Comparison of ENCODE assay signal across 1 cellular context in the genomic region with DNA sequence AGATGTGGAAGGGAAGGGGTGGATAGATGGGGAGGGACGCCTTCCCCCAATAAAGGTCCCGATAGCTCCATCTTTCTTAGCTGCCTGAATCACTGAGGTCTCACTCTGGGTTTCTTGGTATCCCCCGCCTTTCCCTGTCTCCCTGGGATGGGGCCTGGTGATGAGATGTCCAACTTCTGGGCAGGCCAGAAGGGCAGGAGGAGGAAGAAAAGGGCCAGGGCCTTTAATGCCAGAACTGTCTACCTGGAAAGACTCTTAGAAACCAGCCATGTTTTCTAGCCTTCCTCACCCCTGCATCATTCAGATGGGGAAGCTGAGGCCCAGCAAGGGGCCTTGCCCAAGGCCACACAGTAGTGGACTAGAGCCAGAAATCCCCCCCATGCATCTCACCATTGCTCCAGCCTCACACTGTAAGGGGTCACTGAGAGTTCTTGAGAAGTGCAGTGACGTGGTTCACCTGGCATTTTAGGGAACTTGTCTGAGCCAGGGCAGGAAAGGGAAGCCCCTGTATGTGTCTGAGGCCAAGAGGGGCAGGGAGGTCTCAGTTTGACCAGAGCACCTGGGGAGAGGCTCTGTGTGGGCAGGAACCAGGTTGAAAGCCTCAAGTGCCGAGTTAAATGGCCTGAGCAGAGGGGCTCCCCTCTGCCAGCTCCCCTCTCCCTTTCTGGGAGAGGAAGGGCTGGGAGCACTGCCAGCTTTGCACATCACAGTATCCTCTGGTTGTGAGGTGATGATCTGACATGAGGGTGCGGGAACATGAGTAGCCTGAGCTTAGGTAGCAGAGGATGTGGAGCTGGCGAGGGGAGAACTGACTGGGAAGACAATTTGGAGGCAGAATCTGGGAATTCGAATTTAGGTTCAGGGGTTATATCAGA.
TF ChIP-seq lines count a peak whose summit lies in the region.

No MANE protein-coding gene starts in this region.

TF ChIP-seq in GM12878, 131 proteins besides CTCF, POLR2A, EP300 and RAD21 (continues in another document):
- TF ChIP-seq CREM (IDR thresholded peaks at IDR 0.05; ENCODE audit: low read depth) (0 out of 2 replicates have a peak, but pooled peaks have one; percentile 45), SREBF1 (IDR thresholded peaks at IDR 0.05; ENCODE audit: low read length) (no peak), RCOR1 (conservative IDR thresholded peaks at IDR 0.05; ENCODE audit: low read depth, low read length) (no peak), YBX1 (IDR thresholded peaks at IDR 0.05) (no peak), ETV6 (conservative IDR thresholded peaks at IDR 0.05 in 1 of 2, IDR thresholded peaks at IDR 0.05 in 1 of 2; ENCODE audit: borderline replicate concordance in 1 of 2, low read depth in 1 of 2) (no peak), PAX5 (IDR thresholded peaks at IDR 0.05; ENCODE audit: borderline replicate concordance, low read depth, low read length) (0 out of 2 replicates have a peak, but pooled peaks have one; percentile 14), HDGF (IDR thresholded peaks at IDR 0.05) (no peak), ATF3 (IDR thresholded peaks at IDR 0.05; ENCODE audit: borderline replicate concordance, extremely low read depth, low read depth, low read length) (no peak), NRF1 (conservative IDR thresholded peaks at IDR 0.05; ENCODE audit: low read depth, low read length) (no peak), POLR2AphosphoS5 (IDR thresholded peaks at IDR 0.05; ENCODE audit: low read length) (no peak), SREBF2 (IDR thresholded peaks at IDR 0.05; ENCODE audit: low read length) (no peak), ZNF622 (IDR thresholded peaks at IDR 0.05) (no peak), ELK1 (IDR thresholded peaks at IDR 0.05; ENCODE audit: low read depth, low read length) (no peak), JUND (IDR thresholded peaks at IDR 0.05; ENCODE audit: low read depth, low read length) (no peak), POU2F2 (IDR thresholded peaks at IDR 0.05; ENCODE audit: borderline replicate concordance, low read depth, low read length) (0 out of 3 replicates have a peak, but pooled peaks have one; percentile 30), STAT1 (conservative IDR thresholded peaks at IDR 0.05) (no peak), LARP7 (IDR thresholded peaks at IDR 0.05) (no peak), KDM1A (IDR thresholded peaks at IDR 0.05; ENCODE audit: borderline replicate concordance) (no peak), EED (IDR thresholded peaks at IDR 0.05; ENCODE audit: low read depth) (peak; percentile 30; the same call in 1 of the 2 replicates), SP1 (IDR thresholded peaks at IDR 0.05; ENCODE audit: low read depth, low read length) (peak; percentile 19), ZSCAN29 (IDR thresholded peaks at IDR 0.05) (no peak), RELA (IDR thresholded peaks at IDR 0.05; ENCODE audit: borderline replicate concordance, partially characterized antibody) (no peak), CREB1 (IDR thresholded peaks at IDR 0.05; ENCODE audit: low read depth) (no peak), SIN3A (IDR thresholded peaks at IDR 0.05; ENCODE audit: low read depth, low read length) (no peak), IKZF2 (IDR thresholded peaks at IDR 0.05) (peak; percentile 49 to 59; a peak in 3 of 4 replicates), TCF12 (IDR thresholded peaks at IDR 0.05; ENCODE audit: low read depth, low read length) (0 out of 2 replicates have a peak, but pooled peaks have one; percentile 47), SUPT20H (IDR thresholded peaks at IDR 0.05; ENCODE audit: borderline replicate concordance, control insufficient read depth, low read depth, low read length) (no peak), NBN (IDR thresholded peaks at IDR 0.05) (no peak), NR2F1 (conservative IDR thresholded peaks at IDR 0.05) (peak; percentile 65), ASH2L (IDR thresholded peaks at IDR 0.05; ENCODE audit: borderline replicate concordance, low read depth) (no peak), RBBP5 (conservative IDR thresholded peaks at IDR 0.05) (no peak), REST (IDR thresholded peaks at IDR 0.05; ENCODE audit: low read depth, low read length) (no peak), NFXL1 (IDR thresholded peaks at IDR 0.05; ENCODE audit: borderline replicate concordance) (no peak), SUZ12 (IDR thresholded peaks at IDR 0.05; ENCODE audit: unreplicated experiment) (no peak), ZNF384 (IDR thresholded peaks at IDR 0.05; ENCODE audit: borderline replicate concordance, low read depth, low read length) (no peak), TBL1XR1 (IDR thresholded peaks at IDR 0.05; ENCODE audit: low read depth, low read length) (no peak)
- TF ChIP-seq, protein P1, sequence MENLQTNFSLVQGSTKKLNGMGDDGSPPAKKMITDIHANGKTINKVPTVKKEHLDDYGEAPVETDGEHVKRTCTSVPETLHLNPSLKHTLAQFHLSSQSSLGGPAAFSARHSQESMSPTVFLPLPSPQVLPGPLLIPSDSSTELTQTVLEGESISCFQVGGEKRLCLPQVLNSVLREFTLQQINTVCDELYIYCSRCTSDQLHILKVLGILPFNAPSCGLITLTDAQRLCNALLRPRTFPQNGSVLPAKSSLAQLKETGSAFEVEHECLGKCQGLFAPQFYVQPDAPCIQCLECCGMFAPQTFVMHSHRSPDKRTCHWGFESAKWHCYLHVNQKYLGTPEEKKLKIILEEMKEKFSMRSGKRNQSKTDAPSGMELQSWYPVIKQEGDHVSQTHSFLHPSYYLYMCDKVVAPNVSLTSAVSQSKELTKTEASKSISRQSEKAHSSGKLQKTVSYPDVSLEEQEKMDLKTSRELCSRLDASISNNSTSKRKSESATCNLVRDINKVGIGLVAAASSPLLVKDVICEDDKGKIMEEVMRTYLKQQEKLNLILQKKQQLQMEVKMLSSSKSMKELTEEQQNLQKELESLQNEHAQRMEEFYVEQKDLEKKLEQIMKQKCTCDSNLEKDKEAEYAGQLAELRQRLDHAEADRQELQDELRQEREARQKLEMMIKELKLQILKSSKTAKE (IDR thresholded peaks at IDR 0.05; ENCODE audit: low read depth, poor library complexity, severe bottlenecking) = peak; percentile 51
- TF ChIP-seq, protein P2, sequence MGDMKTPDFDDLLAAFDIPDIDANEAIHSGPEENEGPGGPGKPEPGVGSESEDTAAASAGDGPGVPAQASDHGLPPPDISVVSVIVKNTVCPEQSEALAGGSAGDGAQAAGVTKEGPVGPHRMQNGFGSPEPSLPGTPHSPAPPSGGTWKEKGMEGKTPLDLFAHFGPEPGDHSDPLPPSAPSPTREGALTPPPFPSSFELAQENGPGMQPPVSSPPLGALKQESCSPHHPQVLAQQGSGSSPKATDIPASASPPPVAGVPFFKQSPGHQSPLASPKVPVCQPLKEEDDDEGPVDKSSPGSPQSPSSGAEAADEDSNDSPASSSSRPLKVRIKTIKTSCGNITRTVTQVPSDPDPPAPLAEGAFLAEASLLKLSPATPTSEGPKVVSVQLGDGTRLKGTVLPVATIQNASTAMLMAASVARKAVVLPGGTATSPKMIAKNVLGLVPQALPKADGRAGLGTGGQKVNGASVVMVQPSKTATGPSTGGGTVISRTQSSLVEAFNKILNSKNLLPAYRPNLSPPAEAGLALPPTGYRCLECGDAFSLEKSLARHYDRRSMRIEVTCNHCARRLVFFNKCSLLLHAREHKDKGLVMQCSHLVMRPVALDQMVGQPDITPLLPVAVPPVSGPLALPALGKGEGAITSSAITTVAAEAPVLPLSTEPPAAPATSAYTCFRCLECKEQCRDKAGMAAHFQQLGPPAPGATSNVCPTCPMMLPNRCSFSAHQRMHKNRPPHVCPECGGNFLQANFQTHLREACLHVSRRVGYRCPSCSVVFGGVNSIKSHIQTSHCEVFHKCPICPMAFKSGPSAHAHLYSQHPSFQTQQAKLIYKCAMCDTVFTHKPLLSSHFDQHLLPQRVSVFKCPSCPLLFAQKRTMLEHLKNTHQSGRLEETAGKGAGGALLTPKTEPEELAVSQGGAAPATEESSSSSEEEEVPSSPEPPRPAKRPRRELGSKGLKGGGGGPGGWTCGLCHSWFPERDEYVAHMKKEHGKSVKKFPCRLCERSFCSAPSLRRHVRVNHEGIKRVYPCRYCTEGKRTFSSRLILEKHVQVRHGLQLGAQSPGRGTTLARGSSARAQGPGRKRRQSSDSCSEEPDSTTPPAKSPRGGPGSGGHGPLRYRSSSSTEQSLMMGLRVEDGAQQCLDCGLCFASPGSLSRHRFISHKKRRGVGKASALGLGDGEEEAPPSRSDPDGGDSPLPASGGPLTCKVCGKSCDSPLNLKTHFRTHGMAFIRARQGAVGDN (IDR thresholded peaks at IDR 0.05) = peak; percentile 57; the same call in 1 of the 2 replicates
- TF ChIP-seq, protein P3, sequence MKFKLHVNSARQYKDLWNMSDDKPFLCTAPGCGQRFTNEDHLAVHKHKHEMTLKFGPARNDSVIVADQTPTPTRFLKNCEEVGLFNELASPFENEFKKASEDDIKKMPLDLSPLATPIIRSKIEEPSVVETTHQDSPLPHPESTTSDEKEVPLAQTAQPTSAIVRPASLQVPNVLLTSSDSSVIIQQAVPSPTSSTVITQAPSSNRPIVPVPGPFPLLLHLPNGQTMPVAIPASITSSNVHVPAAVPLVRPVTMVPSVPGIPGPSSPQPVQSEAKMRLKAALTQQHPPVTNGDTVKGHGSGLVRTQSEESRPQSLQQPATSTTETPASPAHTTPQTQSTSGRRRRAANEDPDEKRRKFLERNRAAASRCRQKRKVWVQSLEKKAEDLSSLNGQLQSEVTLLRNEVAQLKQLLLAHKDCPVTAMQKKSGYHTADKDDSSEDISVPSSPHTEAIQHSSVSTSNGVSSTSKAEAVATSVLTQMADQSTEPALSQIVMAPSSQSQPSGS (IDR thresholded peaks at IDR 0.05; ENCODE audit: low read length) = no peak
- TF ChIP-seq, protein P4, sequence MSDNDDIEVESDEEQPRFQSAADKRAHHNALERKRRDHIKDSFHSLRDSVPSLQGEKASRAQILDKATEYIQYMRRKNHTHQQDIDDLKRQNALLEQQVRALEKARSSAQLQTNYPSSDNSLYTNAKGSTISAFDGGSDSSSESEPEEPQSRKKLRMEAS (IDR thresholded peaks at IDR 0.05; ENCODE audit: low read depth, low read length) = no peak
- TF ChIP-seq, protein P5, sequence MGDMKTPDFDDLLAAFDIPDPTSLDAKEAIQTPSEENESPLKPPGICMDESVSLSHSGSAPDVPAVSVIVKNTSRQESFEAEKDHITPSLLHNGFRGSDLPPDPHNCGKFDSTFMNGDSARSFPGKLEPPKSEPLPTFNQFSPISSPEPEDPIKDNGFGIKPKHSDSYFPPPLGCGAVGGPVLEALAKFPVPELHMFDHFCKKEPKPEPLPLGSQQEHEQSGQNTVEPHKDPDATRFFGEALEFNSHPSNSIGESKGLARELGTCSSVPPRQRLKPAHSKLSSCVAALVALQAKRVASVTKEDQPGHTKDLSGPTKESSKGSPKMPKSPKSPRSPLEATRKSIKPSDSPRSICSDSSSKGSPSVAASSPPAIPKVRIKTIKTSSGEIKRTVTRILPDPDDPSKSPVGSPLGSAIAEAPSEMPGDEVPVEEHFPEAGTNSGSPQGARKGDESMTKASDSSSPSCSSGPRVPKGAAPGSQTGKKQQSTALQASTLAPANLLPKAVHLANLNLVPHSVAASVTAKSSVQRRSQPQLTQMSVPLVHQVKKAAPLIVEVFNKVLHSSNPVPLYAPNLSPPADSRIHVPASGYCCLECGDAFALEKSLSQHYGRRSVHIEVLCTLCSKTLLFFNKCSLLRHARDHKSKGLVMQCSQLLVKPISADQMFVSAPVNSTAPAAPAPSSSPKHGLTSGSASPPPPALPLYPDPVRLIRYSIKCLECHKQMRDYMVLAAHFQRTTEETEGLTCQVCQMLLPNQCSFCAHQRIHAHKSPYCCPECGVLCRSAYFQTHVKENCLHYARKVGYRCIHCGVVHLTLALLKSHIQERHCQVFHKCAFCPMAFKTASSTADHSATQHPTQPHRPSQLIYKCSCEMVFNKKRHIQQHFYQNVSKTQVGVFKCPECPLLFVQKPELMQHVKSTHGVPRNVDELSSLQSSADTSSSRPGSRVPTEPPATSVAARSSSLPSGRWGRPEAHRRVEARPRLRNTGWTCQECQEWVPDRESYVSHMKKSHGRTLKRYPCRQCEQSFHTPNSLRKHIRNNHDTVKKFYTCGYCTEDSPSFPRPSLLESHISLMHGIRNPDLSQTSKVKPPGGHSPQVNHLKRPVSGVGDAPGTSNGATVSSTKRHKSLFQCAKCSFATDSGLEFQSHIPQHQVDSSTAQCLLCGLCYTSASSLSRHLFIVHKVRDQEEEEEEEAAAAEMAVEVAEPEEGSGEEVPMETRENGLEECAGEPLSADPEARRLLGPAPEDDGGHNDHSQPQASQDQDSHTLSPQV (IDR thresholded peaks at IDR 0.05) = peak; percentile 31; the same call in 1 of the 2 replicates
